1 cellular context compared by ENCODE assay signal in genomic region chr3:169645879-169646278, GRCh38.
TF ChIP-seq lines count a peak whose summit lies in the region.
"Not testable (repeated sequence)": the region's sequence is repeated elsewhere in the genome, so short reads cannot be mapped to it uniquely, and the experiment has no call there.

No MANE protein-coding gene starts in this region.

- TF ChIP-seq CTCF in HEK293 (tag by site-specific recombination; IDR thresholded peaks at IDR 0.05), result not testable (repeated sequence)

- H3K36me3 ChIP-seq in HEK293 (ENCODE audit: control insufficient read depth in 2 of 2, insufficient read depth in 1 of 2, low read length in 2 of 2), result not testable (repeated sequence)

- POLR2A ChIA-PET in HEK293 (lab: Yijun Ruan, JAX), result not testable (repeated sequence)

- CTCF ChIA-PET in HEK293 (lab: Yijun Ruan, JAX), result not testable (repeated sequence)

- H3K4me3 ChIP-seq in HEK293 (ENCODE audit: low read depth, low read length), result not testable (repeated sequence)

- H3K27ac ChIP-seq in HEK293 (ENCODE audit: extremely low read depth, low read depth, low read length), result not testable (repeated sequence)

- H3K4me1 ChIP-seq in HEK293 (ENCODE audit: control insufficient read depth, insufficient read depth, low read length), result not testable (repeated sequence)

- not testable (repeated sequence) for H3K9me3 ChIP-seq in HEK293 (ENCODE audit: control insufficient read depth, insufficient read depth, low read depth, low read length)

TF ChIP-seq in HEK293, 187 proteins besides CTCF, POLR2A, EP300 and RAD21:
- TF ChIP-seq ZNF202 (tag by site-specific recombination; IDR thresholded peaks at IDR 0.05; ENCODE audit: borderline replicate concordance) (0 out of 2 replicates have a peak, but pooled peaks have one; percentile 23), ZNF146 (tag by site-specific recombination; IDR thresholded peaks at IDR 0.05) (peak; percentile 98), ZNF280D (tag by site-specific recombination; IDR thresholded peaks at IDR 0.05) (0 out of 2 replicates have a peak, but pooled peaks have one; percentile 38), ZNF580 (tag by site-specific recombination; IDR thresholded peaks at IDR 0.05) (peak; percentile 77)
